In genomic region chr6:87731818-87732661, GRCh38 we compare ENCODE assay signal across 8 cellular contexts. TPM values are rescaled to one million over a fixed set of nuclear protein-coding genes. Genes with fewer than 3 reads are reported as not detected.
DNase-seq lines count a peak whose midpoint lies in the region; ATAC-seq and TF ChIP-seq lines count a peak whose summit lies in the region.

No MANE protein-coding gene starts in this region.

- TF ChIP-seq RAD21 in SK-N-SH (IDR thresholded peaks at IDR 0.05; ENCODE audit: low read length) (no peak), liver (IDR thresholded peaks at IDR 0.05) (peak in 1 of 2 donors; percentile 17)

- no peak overlapping the region for H3K4me3 ChIP-seq in GM23338
- H3K4me3 ChIP-seq in SK-N-SH (ENCODE audit: low read depth in 2 of 2, low read length in 1 of 2): no peak overlapping the region
- H3K4me3 ChIP-seq in liver (ENCODE audit: low read depth in 1 of 3, low read length in 3 of 3): no peak overlapping the region
- peak overlapping the region; percentile 22 for H3K4me3 ChIP-seq in thoracic aorta

- H3K27ac Mint-ChIP-seq in GM23338: no peak overlapping the region

- H3K27me3 Mint-ChIP-seq in GM23338 (ENCODE audit: insufficient read depth, low read depth, poor library complexity): peaks cover 2% of the 10 kb centered on the region

- peak overlapping the region; percentile 88; the same call in 1 of the 2 replicates for H2AFZ ChIP-seq in GM23338
- H2AFZ ChIP-seq in SK-N-SH (ENCODE audit: low read depth): 0 out of 2 replicates have a peak overlapping the region, but pooled peaks have one; percentile 28

- TF ChIP-seq CTCF in GM23338 (conservative IDR thresholded peaks at IDR 0.05; ENCODE audit: low read depth in 2 of 2) (no peak), SK-N-SH (IDR thresholded peaks at IDR 0.05) (no peak), liver (IDR thresholded peaks at IDR 0.05; ENCODE audit: low read depth, low read length, missing input control) (no peak), thoracic aorta (IDR thresholded peaks at IDR 0.05) (no peak)

- no peak overlapping the region for H3K4me3 Mint-ChIP-seq in GM23338

- WGBS in SK-N-SH (ENCODE audit: low lambda C conversion rate): 51% methylated on average over 4 of the region's 4 CpGs
- 22% methylated on average over 4 of the region's 4 CpGs for WGBS in liver

- no peak overlapping the region for H3K27ac ChIP-seq in GM23338 (ENCODE audit: low read depth)
- H3K27ac ChIP-seq in SK-N-SH (ENCODE audit: low read depth in 2 of 2, low read length in 1 of 2): 0 out of 4 replicates have a peak overlapping the region, but pooled peaks of 1 of the 2 experiments have one; percentile 30
- peak overlapping the region; percentile 42 to 65 for H3K27ac ChIP-seq in liver (ENCODE audit: low read depth in 1 of 2, low read length in 2 of 2)
- peak overlapping the region in 1 of 2 donors; percentile 21 for H3K27ac ChIP-seq in thoracic aorta

- H3K36me3 Mint-ChIP-seq in GM23338 (ENCODE audit: low read depth): peaks cover 5% of the 10 kb centered on the region; the same call in 2 of the 3 replicates

- H3K27me3 ChIP-seq in GM23338 (ENCODE audit: insufficient read depth): no peaks in the 10 kb centered on the region
- no peaks in the 10 kb centered on the region for H3K27me3 ChIP-seq in SK-N-SH (ENCODE audit: insufficient read depth)
- no peaks in the 10 kb centered on the region for H3K27me3 ChIP-seq in liver (ENCODE audit: control insufficient read depth in 4 of 4, insufficient read depth in 4 of 4, low read length in 3 of 4)
- no peaks in the 10 kb centered on the region for H3K27me3 ChIP-seq in thoracic aorta (replicated peaks; ENCODE audit: insufficient read depth)

- H3K79me2 ChIP-seq in GM23338 (replicated peaks; ENCODE audit: insufficient read depth): no peaks in the 10 kb centered on the region
- no peaks in the 10 kb centered on the region for H3K79me2 ChIP-seq in SK-N-SH (ENCODE audit: insufficient read depth)

- H3K4me1 ChIP-seq in GM23338 (ENCODE audit: insufficient read depth) (no peaks in the 10 kb centered on the region; the same call in 1 of the 2 replicates), SK-N-SH (ENCODE audit: control insufficient read depth in 1 of 2, insufficient read depth in 2 of 2, low read depth in 1 of 2, low read length in 1 of 2) (peaks cover 0 to 20% of the 10 kb centered on the region in 2 experiments; a peak in 2 of 4 replicates), liver (ENCODE audit: control insufficient read depth in 4 of 4, insufficient read depth in 4 of 4, low read length in 3 of 4) (peaks cover 0 to 11% (median 9%) of the 10 kb centered on the region in 4 donors), thoracic aorta (ENCODE audit: control insufficient read depth in 1 of 2, low read depth in 2 of 2) (peaks cover 12 to 23% of the 10 kb centered on the region in 2 donors)

- H4K20me1 ChIP-seq in GM23338 (replicated peaks; ENCODE audit: insufficient read depth) (no peaks in the 10 kb centered on the region), SK-N-SH (ENCODE audit: insufficient read depth) (no peaks in the 10 kb centered on the region)

- POLR2A ChIA-PET in SK-N-SH (lab: Yijun Ruan, JAX): interaction anchor here (0.7 kb wide), 1 partner anchor 33 kb away, joined by 3 read pairs; no protein-coding TSS in a partner anchor

- H3F3A ChIP-seq in GM23338 (replicated peaks; ENCODE audit: low read depth) (no peaks in the 10 kb centered on the region), SK-N-SH (replicated peaks; ENCODE audit: insufficient read depth) (no peaks in the 10 kb centered on the region)

- 0 out of 2 replicates have a peak, but pooled peaks cover 3% of the 10 kb centered on the region for H3K9me2 ChIP-seq in GM23338 (ENCODE audit: insufficient read depth)
- H3K9me2 ChIP-seq in SK-N-SH: no peaks in the 10 kb centered on the region

- H3K4me2 ChIP-seq in GM23338 (no peak overlapping the region), SK-N-SH (0 out of 2 replicates have a peak overlapping the region, but pooled peaks have one; percentile 13)

- peaks cover 22% of the 10 kb centered on the region; the same call in 2 of the 3 replicates for H3K9me3 Mint-ChIP-seq in GM23338

- ATAC-seq in GM23338: no peak
- ATAC-seq in thoracic aorta (ENCODE audit: insufficient number of reproducible peaks, low FRiP score, low read depth): peak; percentile 86
- no peak for ATAC-seq in HG02970 (IDR thresholded peaks at IDR 0.05; ENCODE audit: low FRiP score, unreplicated experiment)

- H3K9me3 ChIP-seq in SK-N-SH (no peaks in the 10 kb centered on the region), liver (ENCODE audit: control insufficient read depth in 4 of 4, low read length in 3 of 4) (no peaks in the 10 kb centered on the region), thoracic aorta (no peaks in the 10 kb centered on the region)

- no peaks in the 10 kb centered on the region for H3K36me3 ChIP-seq in GM23338 (ENCODE audit: insufficient read depth)
- H3K36me3 ChIP-seq in SK-N-SH (replicated peaks in 1 of 2; ENCODE audit: control insufficient read depth in 1 of 2, insufficient read depth in 2 of 2, low read length in 1 of 2): no peaks in the 10 kb centered on the region
- no peaks in the 10 kb centered on the region for H3K36me3 ChIP-seq in liver (ENCODE audit: control insufficient read depth in 4 of 4, insufficient read depth in 3 of 4, low read depth in 1 of 4, low read length in 3 of 4)
- no peaks in the 10 kb centered on the region for H3K36me3 ChIP-seq in thoracic aorta

- peak in 1 of 2 experiments; percentile 71; a peak in 1 of 4 replicates for TF ChIP-seq EP300 in SK-N-SH (IDR thresholded peaks at IDR 0.05; ENCODE audit: borderline replicate concordance in 1 of 2, low read depth in 1 of 2, low read length in 1 of 2)

- H3K4me1 Mint-ChIP-seq in GM23338: peaks cover 2% of the 10 kb centered on the region; the same call in 1 of the 3 replicates

- CTCF ChIA-PET in SK-N-SH (lab: Yijun Ruan, JAX): interaction anchor here (1.1 kb wide), 1 partner anchor 29 kb away, joined by 3 read pairs; no protein-coding TSS in a partner anchor

- no peak overlapping the region for H3K9ac ChIP-seq in SK-N-SH
- no peak overlapping the region for H3K9ac ChIP-seq in liver (ENCODE audit: low read depth in 1 of 2, low read length in 2 of 2)

- DNase-seq in GM04503 (ENCODE audit: low read depth): peak; percentile 84
- peak; percentile 9 for DNase-seq in GM23338 (ENCODE audit: low spot score)
- peak; percentile 93 for DNase-seq in LoVo (ENCODE audit: low spot score)
- no peak for DNase-seq in SK-N-SH
- DNase-seq in central memory CD4-positive, alpha-beta T cell: peak; percentile 56
- peak; percentile 66 for DNase-seq in thoracic aorta (ENCODE audit: low spot score)

TF ChIP-seq in GM23338, 12 proteins besides CTCF, POLR2A, EP300 and RAD21 (continues in another document):
- no peak for TF ChIP-seq ZNF114 (CRISPR knock-in tag; IDR thresholded peaks at IDR 0.05)
- TF ChIP-seq EZH2 (IDR thresholded peaks at IDR 0.05; ENCODE audit: low read depth, unreplicated experiment): no peak
- no peak for TF ChIP-seq JUNB (IDR thresholded peaks at IDR 0.05; ENCODE audit: unreplicated experiment)

TF ChIP-seq in SK-N-SH, 30 proteins besides CTCF, POLR2A, EP300 and RAD21 (continues in another document):
- no peak for TF ChIP-seq IRF3 (IDR thresholded peaks at IDR 0.05; ENCODE audit: low read depth, low read length)
- TF ChIP-seq POLR2AphosphoS5 (IDR thresholded peaks at IDR 0.05; ENCODE audit: low read depth, low read length): peak; percentile 35; the same call in 1 of the 2 replicates
- TF ChIP-seq SMC3 (IDR thresholded peaks at IDR 0.05; ENCODE audit: low read depth, low read length): no peak
- TF ChIP-seq ELF1 (IDR thresholded peaks at IDR 0.05): peak; percentile 67
- no peak for TF ChIP-seq RFX5 (IDR thresholded peaks at IDR 0.05; ENCODE audit: low read length)
- peak; percentile 67 for TF ChIP-seq TEAD4 (IDR thresholded peaks at IDR 0.05; ENCODE audit: borderline replicate concordance, insufficient read depth)
- TF ChIP-seq GABPA (IDR thresholded peaks at IDR 0.05; ENCODE audit: low read depth): no peak
- TF ChIP-seq MXI1 (IDR thresholded peaks at IDR 0.05; ENCODE audit: low read depth, low read length): no peak

TF ChIP-seq in liver, 16 proteins besides CTCF, POLR2A, EP300 and RAD21 (continues in another document):
- TF ChIP-seq ZBTB33 (IDR thresholded peaks at IDR 0.05) (no peak), HNF4G (IDR thresholded peaks at IDR 0.05) (no peak), YY1 (IDR thresholded peaks at IDR 0.05) (peak; percentile 33), HNF4A (conservative IDR thresholded peaks at IDR 0.05) (peak in 1 of 2 donors; percentile 35), SP1 (IDR thresholded peaks at IDR 0.05) (peak; percentile 29), TAF1 (conservative IDR thresholded peaks at IDR 0.05) (no peak), FOXA2 (IDR thresholded peaks at IDR 0.05) (no peak), GABPA (IDR thresholded peaks at IDR 0.05 in 1 of 2, conservative IDR thresholded peaks at IDR 0.05 in 1 of 2) (peak in 1 of 2 donors; percentile 38), RXRA (IDR thresholded peaks at IDR 0.05) (peak; percentile 25 to 56), MAX (IDR thresholded peaks at IDR 0.05) (peak; percentile 22)

RNA-seq across cellular contexts. Expression of gene AKIRIN2, which starts 30.0 kb away (rescaled TPM):
- 57.4 and 62.1 TPM in 2 replicates for total RNA-seq in GM23338 (2014; rRNA removed; shearing (Covaris generic))
- polyA plus RNA-seq in GM23338 (2016; fragmentation: Nextera tagmentation; extraction: Ambion mirVana) (89.9 and 98.1 TPM in 2 replicates), SK-N-SH (2012; rRNA removed) (12.3 and 19.0 TPM in 2 replicates), liver (10 to 100 TPM; 11.0 to 16.6 TPM)
- 28.5 and 31.7 TPM in 2 replicates for polyA plus RNA-seq in SK-N-SH (2012; cell fraction: cytosol; rRNA removed)
- 22.4 and 25.4 TPM in 2 replicates for polyA plus RNA-seq in SK-N-SH (2012; cell fraction: nucleus; rRNA removed)
- total RNA-seq in liver (10 to 100 TPM; 12.2 to 18.8 TPM), thoracic aorta (10 to 100 TPM; 30.5 to 38.7 TPM)
